Comparison of ENCODE assay signal across 24 cellular contexts in the genomic region with DNA sequence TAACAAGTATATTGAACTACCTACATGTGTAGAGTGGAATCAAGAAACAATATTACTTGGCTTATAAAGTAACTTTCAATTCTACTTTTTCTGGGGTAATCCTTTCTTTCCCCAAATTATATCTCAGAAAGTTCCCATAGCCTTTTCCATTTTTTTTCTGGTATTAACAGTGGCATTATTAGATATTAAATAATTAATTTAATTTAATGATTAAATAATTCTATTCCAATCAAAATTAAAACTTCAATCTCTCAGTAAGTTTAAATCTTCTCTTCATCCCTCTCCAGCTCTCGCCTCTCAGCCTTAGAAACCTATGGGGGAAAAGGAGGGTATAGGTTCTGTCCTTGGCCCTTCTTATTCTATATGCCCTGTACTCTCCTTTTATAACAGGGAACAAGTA.
"Had no signal": no experiment of that assay in that cellular context is flagged by ENCODE, and none has a peak within 500 bp of the region (broad histone marks: within the 10 kb centered on the region; RNA-seq: fewer than 3 reads in every experiment).

No MANE protein-coding gene starts in this region.

- ATAC-seq: effector memory CD8-positive, alpha-beta T cell; esophagus mucosa; foreskin keratinocyte; gastrocnemius medialis; gastroesophageal sphincter; heart left ventricle; heart right ventricle had no signal

- H3K4me3 Mint-ChIP-seq: dendritic cell treated with granulocyte-macrophage colony-stimulating factor and Interleukin-4, amounts not matched to agents 40 ng/mL and 50 ng/mL, for 4 days; effector memory CD8-positive, alpha-beta T cell; endodermal cell had no signal

- H3K4me3 ChIP-seq: colonic mucosa, coronary artery, dorsolateral prefrontal cortex, esophagus muscularis mucosa, esophagus squamous epithelium, gastrocnemius medialis, gastroesophageal sphincter, heart left ventricle, heart right ventricle, hepatocyte had no signal

- H3K9me3 Mint-ChIP-seq: dendritic cell treated with granulocyte-macrophage colony-stimulating factor and Interleukin-4, amounts not matched to agents 40 ng/mL and 50 ng/mL, for 4 days; effector memory CD8-positive, alpha-beta T cell; endodermal cell had no signal

- H3K27ac Mint-ChIP-seq: dendritic cell treated with granulocyte-macrophage colony-stimulating factor and Interleukin-4, amounts not matched to agents 40 ng/mL and 50 ng/mL, for 4 days; effector memory CD8-positive, alpha-beta T cell; endodermal cell had no signal

- H3K4me1 Mint-ChIP-seq: endodermal cell had no signal

- H3K27me3 Mint-ChIP-seq: dendritic cell treated with granulocyte-macrophage colony-stimulating factor and Interleukin-4, amounts not matched to agents 40 ng/mL and 50 ng/mL, for 4 days; effector memory CD8-positive, alpha-beta T cell had no signal

- DNase-seq: colonic mucosa; cortex of kidney; dermis blood vessel endothelial cell; dorsolateral prefrontal cortex; effector CD4-positive, alpha-beta T cell; effector CD8-positive, alpha-beta T cell; effector memory CD4-positive, alpha-beta T cell; effector memory CD8-positive, alpha-beta T cell; endodermal cell; erythroblast; esophagus squamous epithelium; foreskin keratinocyte; foreskin melanocyte; gastrocnemius medialis; glutamatergic neuron; head of caudate nucleus; heart left ventricle; heart right ventricle had no signal
